In the genomic region with DNA sequence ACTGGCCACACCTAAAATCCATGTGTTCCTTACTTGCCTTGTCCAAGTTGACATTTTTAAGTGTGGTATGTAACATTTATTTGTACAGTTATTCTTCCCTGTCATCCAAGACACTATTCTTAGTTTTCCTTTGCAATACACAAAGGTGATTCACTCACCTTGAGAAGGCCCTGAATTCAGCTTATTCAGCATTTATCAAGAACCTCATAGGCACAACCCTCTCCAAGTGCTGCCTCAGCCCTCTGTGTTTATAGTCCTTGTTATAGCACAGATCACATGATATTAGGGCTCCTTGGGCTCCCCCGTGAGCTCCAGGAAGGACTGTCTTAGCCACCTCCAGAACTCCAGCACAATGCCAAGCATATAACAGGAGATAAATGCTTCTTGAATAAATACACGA, we compare ENCODE assay signal across 14 cellular contexts.
"Had no signal": no experiment of that assay in that cellular context is flagged by ENCODE, and none has a peak within 500 bp of the region (broad histone marks: within the 10 kb centered on the region; RNA-seq: fewer than 3 reads in every experiment).

No MANE protein-coding gene starts in this region.

- H3K9me3 Mint-ChIP-seq: activated naive CD8-positive, alpha-beta T cell treated with anti-CD3 and anti-CD28 coated beads, Interleukin-2, amount 50 U/mL, for 24 hours; activated T-helper 1 cell treated with anti-CD3 and anti-CD28 coated beads, Interleukin-12 subunit alpha, Interleukin-12 subunit beta, Interleukin-2, Interleukin-4 antibody, amounts not matched to agents 30 ng/mL and 10 ng/mL and 1 ng/mL, durations not matched to agents 14 hours and 24 hours and 36 hours; immature natural killer cell had no signal

- H3K4me3 ChIP-seq: stomach, uterus had no signal

- ATAC-seq: activated naive CD8-positive, alpha-beta T cell treated with anti-CD3 and anti-CD28 coated beads, Interleukin-2, amount 50 U/mL, for 24 hours; left colon had no signal

- H3K27ac ChIP-seq: stomach, WERI-Rb-1 had no signal

- H3K27ac Mint-ChIP-seq: activated naive CD8-positive, alpha-beta T cell treated with anti-CD3 and anti-CD28 coated beads, Interleukin-2, amount 50 U/mL, for 24 hours; activated T-helper 1 cell treated with anti-CD3 and anti-CD28 coated beads, Interleukin-12 subunit alpha, Interleukin-12 subunit beta, Interleukin-2, Interleukin-4 antibody, amounts not matched to agents 30 ng/mL and 10 ng/mL and 1 ng/mL, durations not matched to agents 14 hours and 24 hours and 36 hours; immature natural killer cell had no signal

- H3K9me3 ChIP-seq: stomach, uterus had no signal

- H3K4me1 ChIP-seq: uterus had no signal

- H3K27me3 ChIP-seq: stomach, uterus had no signal

- H3K36me3 ChIP-seq: stomach, uterus, WERI-Rb-1 had no signal

- H3K4me3 Mint-ChIP-seq: activated naive CD8-positive, alpha-beta T cell treated with anti-CD3 and anti-CD28 coated beads, Interleukin-2, amount 50 U/mL, for 24 hours; activated T-helper 1 cell treated with anti-CD3 and anti-CD28 coated beads, Interleukin-12 subunit alpha, Interleukin-12 subunit beta, Interleukin-2, Interleukin-4 antibody, amounts not matched to agents 30 ng/mL and 10 ng/mL and 1 ng/mL, durations not matched to agents 14 hours and 24 hours and 36 hours; immature natural killer cell had no signal

- DNase-seq: activated CD4-positive, alpha-beta T cell treated with anti-CD3 and anti-CD28 coated beads for 4 hours; activated naive CD4-positive, alpha-beta T cell; activated naive CD8-positive, alpha-beta T cell treated with anti-CD3 and anti-CD28 coated beads, Interleukin-2, amount 50 U/mL, for 24 hours; cortex of kidney; effector CD8-positive, alpha-beta T cell; hippocampal formation; immature natural killer cell; left colon; stimulated activated CD4-positive, alpha-beta T cell treated with anti-CD3 and anti-CD28 coated beads, Interleukin-4, amount 100 ng/mL, for 4 hours; stomach; T-helper 1 cell; uterus; WERI-Rb-1 had no signal

- H3K27me3 Mint-ChIP-seq: activated naive CD8-positive, alpha-beta T cell treated with anti-CD3 and anti-CD28 coated beads, Interleukin-2, amount 50 U/mL, for 24 hours had no signal
